ENCODE assay signal across 4 cellular contexts in genomic region chr2:54396798-54397197, GRCh38.
TF ChIP-seq lines count a peak whose summit lies in the region.

No MANE protein-coding gene starts in this region.

TF ChIP-seq in SK-N-SH, 30 proteins besides CTCF, POLR2A, EP300 and RAD21 (continues in another document):
- TF ChIP-seq TAF1 (IDR thresholded peaks at IDR 0.05; ENCODE audit: borderline replicate concordance, low read depth, low read length) (no peak), CHD2 (IDR thresholded peaks at IDR 0.05; ENCODE audit: low read length, partially characterized antibody) (no peak), SIN3A (IDR thresholded peaks at IDR 0.05; ENCODE audit: borderline replicate concordance, low read depth, low read length) (no peak), RCOR1 (IDR thresholded peaks at IDR 0.05; ENCODE audit: low read length) (no peak), POLR2AphosphoS5 (IDR thresholded peaks at IDR 0.05; ENCODE audit: low read depth, low read length) (no peak), EZH2phosphoT487 (IDR thresholded peaks at IDR 0.05; ENCODE audit: borderline replicate concordance, low read depth) (no peak), NFIC (IDR thresholded peaks at IDR 0.05; ENCODE audit: borderline replicate concordance) (no peak), FOSL2 (IDR thresholded peaks at IDR 0.05; ENCODE audit: borderline replicate concordance, low read depth) (no peak), ELF1 (IDR thresholded peaks at IDR 0.05) (no peak), RXRA (IDR thresholded peaks at IDR 0.05; ENCODE audit: borderline replicate concordance, low read depth) (no peak), TCF12 (IDR thresholded peaks at IDR 0.05) (no peak), TEAD4 (IDR thresholded peaks at IDR 0.05; ENCODE audit: borderline replicate concordance, insufficient read depth) (no peak)
- TF ChIP-seq, protein P1, sequence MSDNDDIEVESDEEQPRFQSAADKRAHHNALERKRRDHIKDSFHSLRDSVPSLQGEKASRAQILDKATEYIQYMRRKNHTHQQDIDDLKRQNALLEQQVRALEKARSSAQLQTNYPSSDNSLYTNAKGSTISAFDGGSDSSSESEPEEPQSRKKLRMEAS (IDR thresholded peaks at IDR 0.05; ENCODE audit: low read depth): no peak
- TF ChIP-seq, protein P2, sequence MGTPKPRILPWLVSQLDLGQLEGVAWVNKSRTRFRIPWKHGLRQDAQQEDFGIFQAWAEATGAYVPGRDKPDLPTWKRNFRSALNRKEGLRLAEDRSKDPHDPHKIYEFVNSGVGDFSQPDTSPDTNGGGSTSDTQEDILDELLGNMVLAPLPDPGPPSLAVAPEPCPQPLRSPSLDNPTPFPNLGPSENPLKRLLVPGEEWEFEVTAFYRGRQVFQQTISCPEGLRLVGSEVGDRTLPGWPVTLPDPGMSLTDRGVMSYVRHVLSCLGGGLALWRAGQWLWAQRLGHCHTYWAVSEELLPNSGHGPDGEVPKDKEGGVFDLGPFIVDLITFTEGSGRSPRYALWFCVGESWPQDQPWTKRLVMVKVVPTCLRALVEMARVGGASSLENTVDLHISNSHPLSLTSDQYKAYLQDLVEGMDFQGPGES (IDR thresholded peaks at IDR 0.05; ENCODE audit: low read depth, low read length): no peak

TF ChIP-seq in SK-N-SH treated with all-trans-retinoic acid at 6 μM for 48 hours, 23 proteins besides CTCF, POLR2A, EP300 and RAD21 (continues in another document):
- TF ChIP-seq ISL1 (CRISPR knock-in tag; IDR thresholded peaks at IDR 0.05): no peak
- no peak for TF ChIP-seq GLIS3 (CRISPR knock-in tag; IDR thresholded peaks at IDR 0.05)
- TF ChIP-seq TCF4 (CRISPR knock-in tag; IDR thresholded peaks at IDR 0.05; ENCODE audit: borderline replicate concordance): no peak
- TF ChIP-seq, protein P3, sequence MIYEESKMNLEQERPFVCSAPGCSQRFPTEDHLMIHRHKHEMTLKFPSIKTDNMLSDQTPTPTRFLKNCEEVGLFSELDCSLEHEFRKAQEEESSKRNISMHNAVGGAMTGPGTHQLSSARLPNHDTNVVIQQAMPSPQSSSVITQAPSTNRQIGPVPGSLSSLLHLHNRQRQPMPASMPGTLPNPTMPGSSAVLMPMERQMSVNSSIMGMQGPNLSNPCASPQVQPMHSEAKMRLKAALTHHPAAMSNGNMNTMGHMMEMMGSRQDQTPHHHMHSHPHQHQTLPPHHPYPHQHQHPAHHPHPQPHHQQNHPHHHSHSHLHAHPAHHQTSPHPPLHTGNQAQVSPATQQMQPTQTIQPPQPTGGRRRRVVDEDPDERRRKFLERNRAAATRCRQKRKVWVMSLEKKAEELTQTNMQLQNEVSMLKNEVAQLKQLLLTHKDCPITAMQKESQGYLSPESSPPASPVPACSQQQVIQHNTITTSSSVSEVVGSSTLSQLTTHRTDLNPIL (CRISPR knock-in tag; IDR thresholded peaks at IDR 0.05; ENCODE audit: low read depth): no peak
- TF ChIP-seq PPARA (CRISPR knock-in tag; IDR thresholded peaks at IDR 0.05; ENCODE audit: borderline replicate concordance): no peak
- no peak for TF ChIP-seq ZC3H10 (CRISPR knock-in tag; IDR thresholded peaks at IDR 0.05)
- TF ChIP-seq ZFP30 (CRISPR knock-in tag; IDR thresholded peaks at IDR 0.05): no peak
- no peak for TF ChIP-seq ESRRG (CRISPR knock-in tag; IDR thresholded peaks at IDR 0.05)
- TF ChIP-seq, protein P4, sequence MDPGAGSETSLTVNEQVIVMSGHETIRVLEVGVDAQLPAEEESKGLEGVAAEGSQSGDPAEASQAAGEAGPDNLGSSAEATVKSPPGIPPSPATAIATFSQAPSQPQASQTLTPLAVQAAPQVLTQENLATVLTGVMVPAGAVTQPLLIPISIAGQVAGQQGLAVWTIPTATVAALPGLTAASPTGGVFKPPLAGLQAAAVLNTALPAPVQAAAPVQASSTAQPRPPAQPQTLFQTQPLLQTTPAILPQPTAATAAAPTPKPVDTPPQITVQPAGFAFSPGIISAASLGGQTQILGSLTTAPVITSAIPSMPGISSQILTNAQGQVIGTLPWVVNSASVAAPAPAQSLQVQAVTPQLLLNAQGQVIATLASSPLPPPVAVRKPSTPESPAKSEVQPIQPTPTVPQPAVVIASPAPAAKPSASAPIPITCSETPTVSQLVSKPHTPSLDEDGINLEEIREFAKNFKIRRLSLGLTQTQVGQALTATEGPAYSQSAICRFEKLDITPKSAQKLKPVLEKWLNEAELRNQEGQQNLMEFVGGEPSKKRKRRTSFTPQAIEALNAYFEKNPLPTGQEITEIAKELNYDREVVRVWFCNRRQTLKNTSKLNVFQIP (CRISPR knock-in tag; IDR thresholded peaks at IDR 0.05; ENCODE audit: borderline replicate concordance, low read depth): no peak
- TF ChIP-seq ZNF565 (CRISPR knock-in tag; conservative IDR thresholded peaks at IDR 0.05; ENCODE audit: low read depth): no peak
- no peak for TF ChIP-seq ZFP3 (CRISPR knock-in tag; IDR thresholded peaks at IDR 0.05)
- no peak for TF ChIP-seq ZNF8 (CRISPR knock-in tag; IDR thresholded peaks at IDR 0.05)
- no peak for TF ChIP-seq BACH2 (CRISPR knock-in tag; IDR thresholded peaks at IDR 0.05; ENCODE audit: borderline replicate concordance)
- no peak for TF ChIP-seq ARNTL (CRISPR knock-in tag; IDR thresholded peaks at IDR 0.05; ENCODE audit: borderline replicate concordance, low read depth)

TF ChIP-seq in A549, 52 proteins besides CTCF, POLR2A, EP300 and RAD21:
- TF ChIP-seq MYC (IDR thresholded peaks at IDR 0.05; ENCODE audit: borderline replicate concordance, low read length) (no peak), MAFK (IDR thresholded peaks at IDR 0.05; ENCODE audit: partially characterized antibody) (peak; percentile 57), EHMT2 (IDR thresholded peaks at IDR 0.05; ENCODE audit: low read depth) (no peak)

TF ChIP-seq in K562, 482 proteins besides CTCF, POLR2A, EP300 and RAD21:
- TF ChIP-seq ZNF316 (IDR thresholded peaks at IDR 0.05): peak; percentile 54; the same call in 1 of the 2 replicates
- no peak for TF ChIP-seq DACH1 (IDR thresholded peaks at IDR 0.05; ENCODE audit: partially characterized antibody)
- peak; percentile 32; the same call in 1 of the 2 replicates for TF ChIP-seq C11orf30 (IDR thresholded peaks at IDR 0.05; ENCODE audit: low read depth)
- TF ChIP-seq MAFG (tag; conservative IDR thresholded peaks at IDR 0.05): peak; percentile 23; the same call in 1 of the 2 replicates
- no peak for TF ChIP-seq KLF6 (CRISPR knock-in tag; IDR thresholded peaks at IDR 0.05; ENCODE audit: borderline replicate concordance)
- TF ChIP-seq PCBP1 (IDR thresholded peaks at IDR 0.05; ENCODE audit: low read depth, low read length, poor library complexity, severe bottlenecking): no peak
- no peak for TF ChIP-seq LCOR (CRISPR knock-in tag; IDR thresholded peaks at IDR 0.05)
